ENCODE assay signal across 8 cellular contexts in genomic region chr2:105919826-105920225, GRCh38.
DNase-seq lines count a peak whose midpoint lies in the region; ATAC-seq and TF ChIP-seq lines count a peak whose summit lies in the region.

No MANE protein-coding gene starts in this region.

- in situ Hi-C loops in astrocyte of the cerebellum (cut with HindIII; ENCODE audit: low sequenced_read_pairs), result no loop called here

- ATAC-seq in left lobe of liver, result peak; percentile 45
- no peak for ATAC-seq in upper lobe of right lung
- ATAC-seq in HG02938 (IDR thresholded peaks at IDR 0.05; ENCODE audit: unreplicated experiment), result no peak
- no peak for ATAC-seq in GM21515 (IDR thresholded peaks at IDR 0.05; ENCODE audit: unreplicated experiment)

- H3K4me1 ChIP-seq in upper lobe of right lung, result no peaks in the 10 kb centered on the region

- H3K4me3 ChIP-seq in astrocyte of the cerebellum (ENCODE audit: low read depth, low read length) (no peak overlapping the region), upper lobe of right lung (no peak overlapping the region)

- peaks cover 5% of the 10 kb centered on the region for H3K9me3 ChIP-seq in upper lobe of right lung

- intact Hi-C loops in upper lobe of right lung (cut with DNase I), result no loop called here

- no peaks in the 10 kb centered on the region for H3K36me3 ChIP-seq in upper lobe of right lung

- peak; percentile 4 for DNase-seq in GM04504 (ENCODE audit: low read depth)
- DNase-seq in RKO (ENCODE audit: low spot score), result peak; percentile 5
- DNase-seq in astrocyte of the cerebellum (ENCODE audit: low read depth), result no peak
- no peak for DNase-seq in left lobe of liver (ENCODE audit: low spot score)
- no peak for DNase-seq in upper lobe of right lung
- no peak for DNase-seq in NOMO-1 (lab: John Stamatoyannopoulos, UW; ENCODE audit: unreplicated experiment in 2 of 2)

- no peaks in the 10 kb centered on the region for H3K27me3 ChIP-seq in upper lobe of right lung

- no peak overlapping the region for H3K27ac ChIP-seq in upper lobe of right lung

- peak; percentile 45 for TF ChIP-seq CTCF in astrocyte of the cerebellum (IDR thresholded peaks at IDR 0.05; ENCODE audit: low read depth, low read length, missing control alignments)
- TF ChIP-seq CTCF in upper lobe of right lung (IDR thresholded peaks at IDR 0.05), result peak; percentile 41

Comparison
In these comparisons a context has a peak if more than half of its experiments do, and no peak if none do; other contexts are left out.
1. DNase-seq: peak in GM04504 (single experiment) and RKO (single experiment); none in astrocyte of the cerebellum (single experiment), left lobe of liver (single experiment), upper lobe of right lung (single experiment) and NOMO-1 (0 of 2).